Comparison of ENCODE assay signal across 8 cellular contexts in the genomic region with DNA sequence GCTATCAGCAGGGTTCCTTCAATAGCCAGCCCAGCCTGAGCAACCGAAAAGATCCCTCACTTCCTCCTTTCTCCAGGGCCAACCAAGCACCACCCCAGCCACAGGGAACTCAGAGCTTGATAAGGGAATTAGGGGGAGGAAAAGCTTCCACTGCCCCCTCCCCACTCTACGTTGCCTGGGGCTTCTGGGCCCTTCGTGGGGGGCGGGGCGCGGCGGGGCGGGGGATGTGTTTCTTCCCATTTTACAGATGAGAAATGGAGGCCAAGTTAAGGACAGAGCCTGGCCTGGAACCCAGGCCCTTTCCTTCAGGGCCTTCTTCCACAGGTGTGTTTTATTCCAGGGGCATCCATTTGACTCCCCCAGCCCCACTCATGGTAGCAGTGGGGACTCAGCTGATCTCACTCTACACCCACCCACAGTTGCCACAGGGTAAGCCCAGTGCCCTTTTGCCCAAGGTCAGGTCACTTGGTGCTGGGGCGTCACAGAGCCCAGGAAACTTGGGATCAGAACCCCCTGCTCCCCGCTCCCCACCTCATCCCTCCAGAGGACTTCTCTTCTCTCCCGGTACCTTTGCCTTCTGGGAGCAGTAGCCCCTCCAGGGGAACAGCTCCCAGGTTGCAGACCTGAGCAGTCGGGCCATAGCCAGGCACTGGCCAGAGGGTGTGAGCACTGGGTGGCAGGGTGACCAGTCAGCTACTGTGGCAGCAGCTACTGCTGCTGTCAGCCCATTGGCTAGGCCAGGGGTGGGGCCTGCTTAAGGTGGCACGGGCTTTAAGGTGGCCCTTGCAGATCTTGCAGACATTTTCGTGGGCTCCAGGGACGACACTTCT. TPM values are rescaled to one million over a fixed set of nuclear protein-coding genes. Genes with fewer than 3 reads are reported as not detected.
A peak's percentile ranks its signal among the peaks of the same experiment; 100 is the strongest.
DNase-seq lines count a peak whose midpoint lies in the region; ATAC-seq and TF ChIP-seq lines count a peak whose summit lies in the region.

Gene LDHD (minus strand): TSS at position 700 of the 830 bp plus-strand sequence. CDS start 60 bp downstream, at position 640.

- peaks cover 9% of the 10 kb centered on the region in 2 donors for H3K4me1 ChIP-seq in breast epithelium
- H3K4me1 ChIP-seq in iPS-18a (ENCODE audit: control insufficient read depth, low read depth, low read length), result peaks cover 40% of the 10 kb centered on the region
- H3K4me1 ChIP-seq in gastrocnemius medialis, result peaks cover 29 to 38% of the 10 kb centered on the region in 2 donors

- no peaks in the 10 kb centered on the region for H3K27me3 ChIP-seq in breast epithelium
- H3K27me3 ChIP-seq in iPS-18a (ENCODE audit: control insufficient read depth, insufficient read depth, low read length), result no peaks in the 10 kb centered on the region
- no peaks in the 10 kb centered on the region for H3K27me3 ChIP-seq in gastrocnemius medialis
- no peaks in the 10 kb centered on the region for H3K27me3 ChIP-seq in WERI-Rb-1 (ENCODE audit: insufficient read depth, low read depth, severe bottlenecking)

- TF ChIP-seq POLR2A in breast epithelium (IDR thresholded peaks at IDR 0.05) (no peak), gastrocnemius medialis (IDR thresholded peaks at IDR 0.05) (peak; percentile 87 to 92)

- H3K4me3 ChIP-seq in breast epithelium, result peak within 1 kb of the TSS; percentile 47 to 75 (median 60)
- peak within 1 kb of the TSS; percentile 41 for H3K4me3 ChIP-seq in iPS-18a (ENCODE audit: low read length)
- peak within 1 kb of the TSS; percentile 69 to 77 (median 75) for H3K4me3 ChIP-seq in gastrocnemius medialis
- H3K4me3 ChIP-seq in WERI-Rb-1 (ENCODE audit: low read depth, low read length), result no peak within 1 kb of the TSS

- H3K36me3 ChIP-seq in breast epithelium (no peaks in the 10 kb centered on the region), iPS-18a (ENCODE audit: control insufficient read depth, low read depth, low read length) (no peaks in the 10 kb centered on the region), gastrocnemius medialis (no peaks in the 10 kb centered on the region), WERI-Rb-1 (no peaks in the 10 kb centered on the region)

- intact Hi-C loops in breast epithelium (cut with DNase I; ENCODE audit: low total_unique reads) (no loop called here), gastrocnemius medialis (cut with DNase I; ENCODE audit: low total_unique reads) (loop anchor here (1.0 to 10.0 kb wide), 2 partner anchors 32 to 149 kb away; partner anchors contain the start of gene ZFP1)

- in situ Hi-C loops in gastrocnemius medialis (cut with MboI; ENCODE audit: low sequenced_read_pairs in 4 of 4), result loop anchor here in 2 of 4 donors (5.0 kb wide), 2 partner anchors 114 to 124 kb away; no protein-coding TSS in a partner anchor

- TF ChIP-seq CTCF in GM10266 (IDR thresholded peaks at IDR 0.05; ENCODE audit: control insufficient read depth, insufficient read depth, low read depth, missing control alignments) (no peak), breast epithelium (IDR thresholded peaks at IDR 0.05) (no peak), gastrocnemius medialis (IDR thresholded peaks at IDR 0.05 in 4 of 5, conservative IDR thresholded peaks at IDR 0.05 in 1 of 5) (no peak), WERI-Rb-1 (IDR thresholded peaks at IDR 0.05; ENCODE audit: low read depth, low read length) (no peak)

- H3K9me3 ChIP-seq in breast epithelium (peaks cover 0 to 2% of the 10 kb centered on the region in 2 donors), iPS-18a (ENCODE audit: control insufficient read depth, low read depth, low read length) (peaks cover under 1% of the 10 kb centered on the region), gastrocnemius medialis (no peaks in the 10 kb centered on the region), WERI-Rb-1 (ENCODE audit: severe bottlenecking) (peaks cover 2% of the 10 kb centered on the region)

- peak within 1 kb of the TSS; percentile 67 for H3K27ac ChIP-seq in breast epithelium
- no peak within 1 kb of the TSS for H3K27ac ChIP-seq in iPS-18a (ENCODE audit: low read length)
- peak within 1 kb of the TSS; percentile 95 to 99 (median 96) for H3K27ac ChIP-seq in gastrocnemius medialis
- H3K27ac ChIP-seq in WERI-Rb-1, result no peak within 1 kb of the TSS

- no peak within 1 kb of the TSS for H3K9ac ChIP-seq in iPS-18a (ENCODE audit: low read length)

- DNase-seq in GM10266 (ENCODE audit: extremely low spot score) (peak; percentile 31), NCI-H226 (peak; percentile 17), breast epithelium (ENCODE audit: low spot score in 2 of 2) (peak; percentile 70 to 80), gastrocnemius medialis (peak; percentile 89 to 95), WERI-Rb-1 (no peak), T-helper 9 cell (no peak)

- ATAC-seq in gastrocnemius medialis, result peak; percentile 94 to 96
- no peak for ATAC-seq in GM21529 (IDR thresholded peaks at IDR 0.05; ENCODE audit: unreplicated experiment)

RNA-seq across cellular contexts. Expression of gene LDHD, which starts in this region (rescaled TPM):
- total RNA-seq in breast epithelium (10 to 100 TPM; 10.5 to 17.6 (median 10.7) TPM), gastrocnemius medialis (10 to 100 TPM; 27.8 to 54.5 (median 44.2) TPM)

Comparison
In these comparisons a context has a peak if more than half of its experiments do, and no peak if none do; other contexts are left out.
1. DNase-seq: peak in GM10266 (single experiment), NCI-H226 (single experiment), breast epithelium (2 of 2) and gastrocnemius medialis (2 of 2); none in WERI-Rb-1 (single experiment) and T-helper 9 cell (single experiment).
2. H3K27ac ChIP-seq: peak in breast epithelium (2 of 2) and gastrocnemius medialis (4 of 4); none in iPS-18a (single experiment) and WERI-Rb-1 (single experiment).